19 cellular contexts compared by ENCODE assay signal in the genomic region with DNA sequence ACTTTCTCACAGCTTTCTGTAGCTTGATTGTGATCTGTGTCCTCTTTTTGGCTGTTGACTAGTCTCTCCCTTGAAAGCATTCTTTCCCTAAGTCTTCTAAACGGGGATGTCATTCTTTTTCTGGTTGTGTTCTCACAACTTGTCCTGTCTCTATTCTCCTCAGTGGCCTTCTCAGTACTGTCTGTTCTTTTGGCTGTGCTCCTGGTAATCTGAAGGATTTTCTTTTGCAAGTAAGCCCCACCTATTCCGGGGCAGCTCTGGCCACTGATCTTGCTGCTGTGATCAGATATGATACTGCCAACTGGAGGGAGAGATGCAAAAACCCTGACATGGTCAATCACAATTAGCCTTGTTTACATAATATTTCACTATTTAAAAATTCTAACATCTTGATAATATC.
DNase-seq lines count a peak whose midpoint lies in the region; ATAC-seq and TF ChIP-seq lines count a peak whose summit lies in the region.
"Had no signal": no experiment of that assay in that cellular context is flagged by ENCODE, and none has a peak within 500 bp of the region (broad histone marks: within the 10 kb centered on the region; RNA-seq: fewer than 3 reads in every experiment).

No MANE protein-coding gene starts in this region.

- H3K4me1 Mint-ChIP-seq in naive B cell: peaks cover 0 to 4% (median 0%) of the 10 kb centered on the region in 3 donors
- H3K4me1 Mint-ChIP-seq: neural crest cell had no signal

- TF ChIP-seq CTCF in right atrium auricular region (IDR thresholded peaks at IDR 0.05) (no peak), brain microvascular endothelial cell (IDR thresholded peaks at IDR 0.05; ENCODE audit: low read depth, low read length, missing control alignments) (no peak), foreskin fibroblast (IDR thresholded peaks at IDR 0.05; ENCODE audit: low read depth, low read length) (no peak)

- H3K27ac ChIP-seq in right atrium auricular region: no peak overlapping the region
- no peak overlapping the region for H3K27ac ChIP-seq in brain microvascular endothelial cell
- H3K27ac ChIP-seq: PC-9 had no signal

- in situ Hi-C loops in brain microvascular endothelial cell (cut with HindIII; ENCODE audit: low pct_ligation_motif_present, low sequenced_read_pairs): no loop called here

- no peak overlapping the region for H3K4me3 Mint-ChIP-seq in naive B cell
- H3K4me3 Mint-ChIP-seq: neural crest cell, type B pancreatic cell had no signal

- no peaks in the 10 kb centered on the region for H3K27me3 Mint-ChIP-seq in naive B cell
- H3K27me3 Mint-ChIP-seq: type B pancreatic cell had no signal

- H3K36me3 ChIP-seq in right atrium auricular region (peaks cover 38% of the 10 kb centered on the region), brain microvascular endothelial cell (replicated peaks) (peaks cover 4% of the 10 kb centered on the region)

- no peaks in the 10 kb centered on the region for H3K9me3 ChIP-seq in right atrium auricular region
- H3K9me3 ChIP-seq: MG63, SK-N-SH had no signal

- ATAC-seq in Right ventricle myocardium inferior (peak; percentile 52), naive B cell (ENCODE audit: low read depth in 2 of 2) (no peak), HG03280 (IDR thresholded peaks at IDR 0.05; ENCODE audit: unreplicated experiment) (no peak)

- H3K27ac Mint-ChIP-seq in naive B cell: peak overlapping the region in 4 of 6 donors; percentile 7 to 85 (median 36)
- H3K27ac Mint-ChIP-seq: type B pancreatic cell had no signal

- H3K27me3 ChIP-seq in right atrium auricular region: no peaks in the 10 kb centered on the region
- H3K27me3 ChIP-seq in brain microvascular endothelial cell (replicated peaks): no peaks in the 10 kb centered on the region
- H3K27me3 ChIP-seq: MG63 had no signal

- peaks cover 0 to 5% of the 10 kb centered on the region in 2 donors for H3K4me1 ChIP-seq in right atrium auricular region

- H3K36me3 Mint-ChIP-seq in naive B cell: peaks cover 30 to 36% of the 10 kb centered on the region in 2 donors

- no peak for DNase-seq in Right ventricle myocardium inferior (ENCODE audit: missing footprints)
- no peak for DNase-seq in right atrium auricular region (ENCODE audit: low spot score)
- DNase-seq in cerebellum (ENCODE audit: low spot score): peak; percentile 27
- no peak for DNase-seq in naive B cell
- DNase-seq in DMS79 (lab: John Stamatoyannopoulos, UW): no peak
- no peak for DNase-seq in brain microvascular endothelial cell
- DNase-seq in foreskin fibroblast: no peak
- DNase-seq: activated gamma-delta T cell treated with Interleukin-2 at 50 U/mL for 16 hours; effector CD8-positive, alpha-beta T cell; MG63; NCI-H2029; NCI-H526; PC-9; retina; SK-N-SH had no signal

- no peaks in the 10 kb centered on the region for H3K9me3 Mint-ChIP-seq in naive B cell
- H3K9me3 Mint-ChIP-seq: neural crest cell, type B pancreatic cell had no signal

- no peak overlapping the region for H3K4me3 ChIP-seq in right atrium auricular region
- no peak overlapping the region for H3K4me3 ChIP-seq in brain microvascular endothelial cell (ENCODE audit: low read depth, low read length)
- no peak overlapping the region for H3K4me3 ChIP-seq in foreskin fibroblast (ENCODE audit: low read depth in 1 of 2, low read length in 2 of 2)
- H3K4me3 ChIP-seq: lung, MG63, PC-9 had no signal

- intact Hi-C loops in Right ventricle myocardium inferior (cut with DNase I): no loop called here
